Comparison of ENCODE assay signal across 1 cellular context in genomic region chr12:64385019-64385418, GRCh38.
TF ChIP-seq lines count a peak whose summit lies in the region.

No MANE protein-coding gene starts in this region.

TF ChIP-seq in HCT116, 20 proteins besides CTCF, POLR2A, EP300 and RAD21:
- TF ChIP-seq YY1 (IDR thresholded peaks at IDR 0.05; ENCODE audit: extremely low read depth, insufficient replicate concordance, low read depth, low read length) (no peak), ATF3 (IDR thresholded peaks at IDR 0.05) (no peak), MAX (IDR thresholded peaks at IDR 0.05) (no peak), POLR2AphosphoS5 (IDR thresholded peaks at IDR 0.05; ENCODE audit: low read depth, low read length) (no peak), SIN3A (IDR thresholded peaks at IDR 0.05; ENCODE audit: low read depth) (no peak), SP1 (IDR thresholded peaks at IDR 0.05; ENCODE audit: low read depth) (no peak), JUND (IDR thresholded peaks at IDR 0.05) (no peak), FOSL1 (IDR thresholded peaks at IDR 0.05; ENCODE audit: low read depth) (no peak), EZH2 (IDR thresholded peaks at IDR 0.05) (no peak), SRF (IDR thresholded peaks at IDR 0.05; ENCODE audit: low read depth) (no peak), ZNF274 (IDR thresholded peaks at IDR 0.05; ENCODE audit: low read depth, low read length) (no peak), CEBPB (IDR thresholded peaks at IDR 0.05; ENCODE audit: low read depth) (no peak), EZH2phosphoT487 (IDR thresholded peaks at IDR 0.05; ENCODE audit: borderline replicate concordance) (no peak)
- TF ChIP-seq, protein P1, sequence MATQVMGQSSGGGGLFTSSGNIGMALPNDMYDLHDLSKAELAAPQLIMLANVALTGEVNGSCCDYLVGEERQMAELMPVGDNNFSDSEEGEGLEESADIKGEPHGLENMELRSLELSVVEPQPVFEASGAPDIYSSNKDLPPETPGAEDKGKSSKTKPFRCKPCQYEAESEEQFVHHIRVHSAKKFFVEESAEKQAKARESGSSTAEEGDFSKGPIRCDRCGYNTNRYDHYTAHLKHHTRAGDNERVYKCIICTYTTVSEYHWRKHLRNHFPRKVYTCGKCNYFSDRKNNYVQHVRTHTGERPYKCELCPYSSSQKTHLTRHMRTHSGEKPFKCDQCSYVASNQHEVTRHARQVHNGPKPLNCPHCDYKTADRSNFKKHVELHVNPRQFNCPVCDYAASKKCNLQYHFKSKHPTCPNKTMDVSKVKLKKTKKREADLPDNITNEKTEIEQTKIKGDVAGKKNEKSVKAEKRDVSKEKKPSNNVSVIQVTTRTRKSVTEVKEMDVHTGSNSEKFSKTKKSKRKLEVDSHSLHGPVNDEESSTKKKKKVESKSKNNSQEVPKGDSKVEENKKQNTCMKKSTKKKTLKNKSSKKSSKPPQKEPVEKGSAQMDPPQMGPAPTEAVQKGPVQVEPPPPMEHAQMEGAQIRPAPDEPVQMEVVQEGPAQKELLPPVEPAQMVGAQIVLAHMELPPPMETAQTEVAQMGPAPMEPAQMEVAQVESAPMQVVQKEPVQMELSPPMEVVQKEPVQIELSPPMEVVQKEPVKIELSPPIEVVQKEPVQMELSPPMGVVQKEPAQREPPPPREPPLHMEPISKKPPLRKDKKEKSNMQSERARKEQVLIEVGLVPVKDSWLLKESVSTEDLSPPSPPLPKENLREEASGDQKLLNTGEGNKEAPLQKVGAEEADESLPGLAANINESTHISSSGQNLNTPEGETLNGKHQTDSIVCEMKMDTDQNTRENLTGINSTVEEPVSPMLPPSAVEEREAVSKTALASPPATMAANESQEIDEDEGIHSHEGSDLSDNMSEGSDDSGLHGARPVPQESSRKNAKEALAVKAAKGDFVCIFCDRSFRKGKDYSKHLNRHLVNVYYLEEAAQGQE (IDR thresholded peaks at IDR 0.05; ENCODE audit: low read depth), result no peak
